ENCODE assay signal across 8 cellular contexts in the genomic region with DNA sequence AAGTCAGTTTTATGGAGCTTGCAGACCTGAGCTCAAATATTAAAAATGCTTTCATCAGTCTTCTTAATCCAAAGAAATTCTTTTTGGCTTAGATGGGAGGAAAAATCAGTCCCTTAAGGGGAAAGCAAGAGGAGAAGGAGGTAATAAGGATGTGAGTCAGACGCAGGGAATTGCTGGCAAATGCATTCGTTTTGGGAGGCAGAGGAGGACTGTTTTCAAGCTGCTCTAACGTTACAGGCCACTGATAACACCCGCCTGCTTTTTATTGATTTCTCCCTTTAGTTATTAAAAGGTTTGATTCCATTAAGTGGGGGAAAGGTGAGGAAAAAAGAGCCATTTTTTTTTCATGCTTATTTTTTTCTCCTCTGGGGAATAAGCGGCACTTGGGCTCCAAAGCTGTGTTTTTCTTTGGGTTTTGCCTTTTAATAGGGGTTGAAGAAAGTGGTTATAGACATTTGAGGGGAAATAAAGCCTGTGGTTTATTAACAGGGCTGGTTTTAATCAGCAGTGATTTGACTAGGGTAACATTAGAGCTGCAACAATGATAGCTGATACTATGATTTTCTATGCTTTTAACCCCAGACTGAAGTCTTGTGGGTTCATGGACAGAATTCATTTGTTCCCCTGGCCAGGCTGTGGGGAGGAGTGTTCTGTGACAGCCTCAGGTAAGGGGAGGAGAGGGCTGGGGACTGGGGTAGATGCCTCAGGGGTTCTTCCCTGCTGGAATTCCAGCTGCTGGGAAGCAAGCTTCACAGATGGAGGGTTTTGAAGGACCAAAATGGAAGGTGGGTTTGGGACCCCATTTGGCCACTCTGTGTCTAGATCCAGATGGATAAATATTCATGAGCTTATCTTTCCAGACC.
DNase-seq lines count a peak whose midpoint lies in the region; ATAC-seq, FAIRE-seq and TF ChIP-seq lines count a peak whose summit lies in the region.

No MANE protein-coding gene starts in this region.

- no peak for TF ChIP-seq CTCF in bronchial epithelial cell (IDR thresholded peaks at IDR 0.05; ENCODE audit: insufficient read depth, low read length, severe bottlenecking)

- WGBS in thymus = 70% methylated on average over 5 of the region's 5 CpGs

- no peaks in the 10 kb centered on the region for H3K4me1 ChIP-seq in thymus (ENCODE audit: control insufficient read depth, insufficient read depth, low read length)

- H3K9me3 ChIP-seq in thymus (ENCODE audit: control insufficient read depth) = no peaks in the 10 kb centered on the region

- DNase-seq in HS-27A (ENCODE audit: low read depth) (peak; percentile 77), bronchial epithelial cell (ENCODE audit: low read depth) (peak; percentile 81), left kidney (ENCODE audit: low read depth, low spot score) (peak; percentile 26), DMS 273 (lab: John Stamatoyannopoulos, UW; ENCODE audit: unreplicated experiment) (no peak), RCC 7860 (ENCODE audit: low spot score) (no peak), SIG-M5 (lab: John Stamatoyannopoulos, UW) (no peak)

- no peak for ATAC-seq in GM21390 (IDR thresholded peaks at IDR 0.05; ENCODE audit: unreplicated experiment)

- FAIRE-seq in bronchial epithelial cell (lab: Jason Lieb, UNC) = no peak
- FAIRE-seq in RCC 7860 (lab: Jason Lieb, UNC) = no peak

- H3K4me3 ChIP-seq in bronchial epithelial cell (ENCODE audit: low read depth, low read length) (no peak overlapping the region), thymus (ENCODE audit: low read length) (no peak overlapping the region)

- no peaks in the 10 kb centered on the region for H3K27me3 ChIP-seq in bronchial epithelial cell (ENCODE audit: control insufficient read depth, insufficient read depth, low read length)
- H3K27me3 ChIP-seq in thymus (ENCODE audit: control insufficient read depth, insufficient read depth) = no peaks in the 10 kb centered on the region

- H3K27ac ChIP-seq in thymus (ENCODE audit: low read depth) = peak overlapping the region; percentile 18

- no peaks in the 10 kb centered on the region for H3K36me3 ChIP-seq in bronchial epithelial cell (ENCODE audit: control insufficient read depth, insufficient read depth, low read length)
- H3K36me3 ChIP-seq in thymus (ENCODE audit: control insufficient read depth, insufficient read depth) = no peaks in the 10 kb centered on the region

Comparison
In these comparisons a context has a peak if more than half of its experiments do, and no peak if none do; other contexts are left out.
1. DNase-seq: peak in HS-27A (single experiment), bronchial epithelial cell (single experiment) and left kidney (single experiment); none in DMS 273 (single experiment), RCC 7860 (single experiment) and SIG-M5 (single experiment).